Comparison of ENCODE assay signal across 1 cellular context in the genomic region with DNA sequence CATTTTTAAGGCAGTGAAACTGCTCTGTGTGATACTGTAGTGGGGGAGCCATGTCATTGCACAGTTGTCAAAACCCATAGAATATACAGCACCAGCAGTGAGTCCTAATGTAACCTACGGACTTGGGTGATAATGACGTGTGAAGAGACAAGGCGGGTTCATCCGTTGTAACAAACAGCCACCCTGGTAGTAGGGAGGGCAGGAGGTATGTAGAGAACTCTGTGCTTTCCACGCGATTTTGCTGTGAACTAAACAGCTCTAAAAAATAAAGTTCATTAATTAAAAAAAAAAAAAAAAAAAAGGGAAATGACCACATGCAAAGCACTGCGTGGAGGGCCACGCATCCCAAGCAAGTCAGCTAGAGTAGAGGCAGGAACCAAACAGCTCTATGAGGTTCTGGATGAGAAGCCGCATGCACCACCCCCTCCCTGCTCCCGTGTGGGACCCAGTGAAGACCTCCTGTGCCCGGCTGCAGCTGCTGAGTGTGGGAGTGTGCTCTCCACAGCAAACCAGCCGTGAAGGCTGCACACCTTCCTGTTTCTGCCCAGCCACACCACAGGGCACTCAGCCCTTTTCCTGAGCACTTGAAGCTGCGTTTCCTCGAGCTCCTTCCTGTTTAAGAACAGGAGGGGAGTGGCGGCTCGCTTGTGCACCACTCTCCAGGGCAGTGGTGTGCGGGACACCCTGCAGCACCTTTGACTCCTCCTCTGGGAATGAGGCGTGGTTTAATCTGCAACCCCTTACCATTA.
TF ChIP-seq lines count a peak whose summit lies in the region.

No MANE protein-coding gene starts in this region.

TF ChIP-seq in H1, 55 proteins besides CTCF, POLR2A, EP300 and RAD21 (continued from another document):
- TF ChIP-seq CHD7 (IDR thresholded peaks at IDR 0.05; ENCODE audit: insufficient replicate concordance, low read length) (no peak), POLR2AphosphoS5 (IDR thresholded peaks at IDR 0.05; ENCODE audit: low read depth, low read length) (no peak), RFX5 (IDR thresholded peaks at IDR 0.05; ENCODE audit: borderline replicate concordance, low read depth, low read length) (no peak), SAP30 (IDR thresholded peaks at IDR 0.05; ENCODE audit: insufficient read depth, insufficient replicate concordance, low read length) (no peak), ZNF274 (IDR thresholded peaks at IDR 0.05; ENCODE audit: borderline replicate concordance, extremely low read depth, low read length) (no peak), E2F6 (IDR thresholded peaks at IDR 0.05) (no peak), HDAC2 (IDR thresholded peaks at IDR 0.05; ENCODE audit: borderline replicate concordance in 1 of 2, low read depth in 2 of 2, low read length in 2 of 2) (no peak), CHD1 (IDR thresholded peaks at IDR 0.05; ENCODE audit: low read depth, low read length) (no peak), KDM4A (IDR thresholded peaks at IDR 0.05; ENCODE audit: low read depth, low read length, severe bottlenecking) (no peak), RXRA (IDR thresholded peaks at IDR 0.05; ENCODE audit: insufficient read depth, low read depth, low read length) (no peak)
